15 cellular contexts compared by ENCODE assay signal in genomic region chr11:114256898-114257286, GRCh38. TPM values are rescaled to one million over a fixed set of nuclear protein-coding genes. Genes with fewer than 3 reads are reported as not detected.
DNase-seq lines count a peak whose midpoint lies in the region; ATAC-seq and TF ChIP-seq lines count a peak whose summit lies in the region.
"Had no signal": no experiment of that assay in that cellular context is flagged by ENCODE, and none has a peak within 500 bp of the region (broad histone marks: within the 10 kb centered on the region; RNA-seq: fewer than 3 reads in every experiment).

No MANE protein-coding gene starts in this region.

- peaks cover 21% of the 10 kb centered on the region for H3K4me1 ChIP-seq in prostate gland (replicated peaks)
- peaks cover 3 to 5% of the 10 kb centered on the region in 2 donors for H3K4me1 ChIP-seq in uterus

- H3K4me3 Mint-ChIP-seq in activated naive CD8-positive, alpha-beta T cell treated with anti-CD3 and anti-CD28 coated beads, Interleukin-2, amount 10 ng/mL, durations not matched to agents 7 days and 5 days, result no peak overlapping the region
- no peak overlapping the region for H3K4me3 Mint-ChIP-seq in activated naive CD8-positive, alpha-beta T cell treated with anti-CD3 and anti-CD28 coated beads, Interleukin-2, amount 50 U/mL, for 24 hours
- H3K4me3 Mint-ChIP-seq: activated naive CD8-positive, alpha-beta T cell treated with anti-CD3 and anti-CD28 coated beads for 36 hours had no signal

- H3K9me3 Mint-ChIP-seq in activated naive CD8-positive, alpha-beta T cell treated with anti-CD3 and anti-CD28 coated beads, Interleukin-2, amount 10 ng/mL, durations not matched to agents 7 days and 5 days, result no peaks in the 10 kb centered on the region
- H3K9me3 Mint-ChIP-seq in activated naive CD8-positive, alpha-beta T cell treated with anti-CD3 and anti-CD28 coated beads, Interleukin-2, amount 50 U/mL, for 24 hours, result no peaks in the 10 kb centered on the region
- H3K9me3 Mint-ChIP-seq: activated naive CD8-positive, alpha-beta T cell treated with anti-CD3 and anti-CD28 coated beads for 36 hours had no signal

- intact Hi-C loops in cardiac septum (cut with DNase I), result loop anchor here (5.0 kb wide), 2 partner anchors 40 to 75 kb away; no protein-coding TSS in a partner anchor
- intact Hi-C loops in prostate gland (cut with DNase I), result no loop called here
- intact Hi-C loops in uterus (cut with DNase I; ENCODE audit: low total_unique reads), result loop anchor here (10.0 kb wide), 2 partner anchors 62 to 92 kb away; no protein-coding TSS in a partner anchor

- 85% methylated on average over 12 of the region's 12 CpGs for WGBS in prostate gland

- TF ChIP-seq CTCF in prostate gland (IDR thresholded peaks at IDR 0.05) (no peak), uterus (IDR thresholded peaks at IDR 0.05) (no peak)

- H3K36me3 Mint-ChIP-seq in activated naive CD8-positive, alpha-beta T cell treated with anti-CD3 and anti-CD28 coated beads, Interleukin-2, amount 10 ng/mL, durations not matched to agents 7 days and 5 days, result no peaks in the 10 kb centered on the region
- no peaks in the 10 kb centered on the region for H3K36me3 Mint-ChIP-seq in activated naive CD8-positive, alpha-beta T cell treated with anti-CD3 and anti-CD28 coated beads, Interleukin-2, amount 50 U/mL, for 24 hours (ENCODE audit: low read depth)
- H3K36me3 Mint-ChIP-seq: activated naive CD8-positive, alpha-beta T cell treated with anti-CD3 and anti-CD28 coated beads for 36 hours; CD8-positive, alpha-beta memory T cell had no signal

- POLR2A ChIA-PET in activated naive CD8-positive, alpha-beta T cell treated with anti-CD3 and anti-CD28 coated beads, Interleukin-2, amount 10 ng/mL, durations not matched to agents 7 days and 5 days (lab: Charles Lee), result no interaction called here

- TF ChIP-seq POLR2A in prostate gland (IDR thresholded peaks at IDR 0.05) (no peak), uterus (IDR thresholded peaks at IDR 0.05) (no peak)

- peaks cover 13% of the 10 kb centered on the region for H3K4me1 Mint-ChIP-seq in activated naive CD8-positive, alpha-beta T cell treated with anti-CD3 and anti-CD28 coated beads, Interleukin-2, amount 10 ng/mL, durations not matched to agents 7 days and 5 days
- H3K4me1 Mint-ChIP-seq in activated naive CD8-positive, alpha-beta T cell treated with anti-CD3 and anti-CD28 coated beads, Interleukin-2, amount 50 U/mL, for 24 hours, result peaks cover 15% of the 10 kb centered on the region
- H3K4me1 Mint-ChIP-seq: activated naive CD8-positive, alpha-beta T cell treated with anti-CD3 and anti-CD28 coated beads for 36 hours had no signal

- peak overlapping the region; percentile 81 to 86 for H3K27ac ChIP-seq in prostate gland
- peak overlapping the region; percentile 92 to 93 for H3K27ac ChIP-seq in uterus

- no peak for DNase-seq in activated naive CD8-positive, alpha-beta T cell treated with anti-CD3 and anti-CD28 coated beads, Interleukin-2, amount 10 ng/mL, durations not matched to agents 7 days and 5 days
- DNase-seq in activated naive CD8-positive, alpha-beta T cell treated with anti-CD3 and anti-CD28 coated beads, Interleukin-2, amount 50 U/mL, for 24 hours, result no peak
- peak; percentile 73 for DNase-seq in cardiac septum (ENCODE audit: low spot score)
- DNase-seq in prostate gland (ENCODE audit: low spot score), result no peak
- no peak for DNase-seq in uterus
- no peak for DNase-seq in ureter (ENCODE audit: low spot score)
- DNase-seq in HuH-7.5 (ENCODE audit: low spot score), result no peak
- DNase-seq: activated CD4-positive, CD25-positive, alpha-beta regulatory T cell; activated CD8-positive, alpha-beta memory T cell treated with anti-CD3 and anti-CD28 coated beads, Interleukin-2, amount 50 U/mL, for 4 hours; activated naive CD8-positive, alpha-beta T cell treated with anti-CD3 and anti-CD28 coated beads for 36 hours; CD8-positive, alpha-beta memory T cell; NCI-H226 had no signal

- H3K36me3 ChIP-seq in prostate gland (no peaks in the 10 kb centered on the region), uterus (no peaks in the 10 kb centered on the region)

- H3K9me3 ChIP-seq in prostate gland (no peaks in the 10 kb centered on the region), uterus (no peaks in the 10 kb centered on the region)

- H3K27me3 ChIP-seq in prostate gland (replicated peaks; ENCODE audit: insufficient read depth), result no peaks in the 10 kb centered on the region
- H3K27me3 ChIP-seq in uterus, result no peaks in the 10 kb centered on the region

- H3K27me3 Mint-ChIP-seq in activated naive CD8-positive, alpha-beta T cell treated with anti-CD3 and anti-CD28 coated beads, Interleukin-2, amount 10 ng/mL, durations not matched to agents 7 days and 5 days, result peaks cover 3% of the 10 kb centered on the region
- no peaks in the 10 kb centered on the region for H3K27me3 Mint-ChIP-seq in activated naive CD8-positive, alpha-beta T cell treated with anti-CD3 and anti-CD28 coated beads, Interleukin-2, amount 50 U/mL, for 24 hours
- H3K27me3 Mint-ChIP-seq: activated naive CD8-positive, alpha-beta T cell treated with anti-CD3 and anti-CD28 coated beads for 36 hours had no signal

- ATAC-seq in activated naive CD8-positive, alpha-beta T cell treated with anti-CD3 and anti-CD28 coated beads, Interleukin-2, amount 10 ng/mL, durations not matched to agents 7 days and 5 days (ENCODE audit: low read depth), result no peak
- ATAC-seq in activated naive CD8-positive, alpha-beta T cell treated with anti-CD3 and anti-CD28 coated beads, Interleukin-2, amount 50 U/mL, for 24 hours, result no peak
- no peak for ATAC-seq in HG03045 (IDR thresholded peaks at IDR 0.05; ENCODE audit: unreplicated experiment)

- H3K4me3 ChIP-seq in prostate gland, result no peak overlapping the region
- no peak overlapping the region for H3K4me3 ChIP-seq in uterus
- H3K4me3 ChIP-seq: lung had no signal

- peak overlapping the region; percentile 52 for H3K27ac Mint-ChIP-seq in activated naive CD8-positive, alpha-beta T cell treated with anti-CD3 and anti-CD28 coated beads, Interleukin-2, amount 10 ng/mL, durations not matched to agents 7 days and 5 days
- no peak overlapping the region for H3K27ac Mint-ChIP-seq in activated naive CD8-positive, alpha-beta T cell treated with anti-CD3 and anti-CD28 coated beads, Interleukin-2, amount 50 U/mL, for 24 hours
- H3K27ac Mint-ChIP-seq: activated naive CD8-positive, alpha-beta T cell treated with anti-CD3 and anti-CD28 coated beads for 36 hours had no signal

RNA-seq across cellular contexts. Expression of gene NNMT, which starts 39.3 kb away (rescaled TPM):
- total RNA-seq in activated naive CD8-positive, alpha-beta T cell treated with anti-CD3 and anti-CD28 coated beads, Interleukin-2, amount 10 ng/mL, durations not matched to agents 7 days and 5 days, result not detected
- total RNA-seq in cardiac septum, result 72.9 TPM
- total RNA-seq in prostate gland, result 10 to 100 TPM; 59.3 to 63.2 TPM
- 100 to 1,000 TPM in 2 of 4 donors, 10 to 100 TPM in 1, 1 to 10 TPM in 1; 4.6 to 362 (median 116) TPM for total RNA-seq in uterus
- 141 TPM for total RNA-seq in ureter
- total RNA-seq: activated naive CD8-positive, alpha-beta T cell treated with anti-CD3 and anti-CD28 coated beads for 36 hours; CD8-positive, alpha-beta memory T cell; OCI-LY7 had no signal

Comparison
In these comparisons a context has a peak if more than half of its experiments do, and no peak if none do; other contexts are left out.
1. RNA of gene NNMT, which starts 39.3 kb away (total RNA-seq): 4.6 to 362 TPM in uterus, 141 TPM in ureter (single experiment), 72.9 TPM in cardiac septum (single experiment) and 59.3 to 63.2 TPM in prostate gland; not detected in activated naive CD8-positive, alpha-beta T cell treated with anti-CD3 and anti-CD28 coated beads, Interleukin-2, amount 10 ng/mL, durations not matched to agents 7 days and 5 days; every median in the first group is over 4 times any median in the second.